ENCODE assay signal across 22 cellular contexts in genomic region chr5:65892801-65893200, GRCh38. TPM values are rescaled to one million over a fixed set of nuclear protein-coding genes. Genes with fewer than 3 reads are reported as not detected.
DNase-seq lines count a peak whose midpoint lies in the region; FAIRE-seq and TF ChIP-seq lines count a peak whose summit lies in the region.
"Had no signal": no experiment of that assay in that cellular context is flagged by ENCODE, and none has a peak within 500 bp of the region (broad histone marks: within the 10 kb centered on the region; RNA-seq: fewer than 3 reads in every experiment).

No MANE protein-coding gene starts in this region.

- TF ChIP-seq CTCF in mammary epithelial cell (conservative IDR thresholded peaks at IDR 0.05 in 1 of 2, IDR thresholded peaks at IDR 0.05 in 1 of 2; ENCODE audit: extremely low read depth in 1 of 2, insufficient read depth in 1 of 2, low read depth in 1 of 2, low read length in 2 of 2) (no peak), breast epithelium (IDR thresholded peaks at IDR 0.05) (no peak)

- CTCF ChIA-PET in mammary epithelial cell (lab: Charles Lee; ENCODE audit: low non-redundant PET), result no interaction called here

- no peak for FAIRE-seq in small intestine (lab: Jason Lieb, UNC)
- FAIRE-seq: D721Med, GM12891, GM18507 had no signal

- H2AFZ ChIP-seq in mammary epithelial cell (ENCODE audit: low read depth, low read length), result no peak overlapping the region
- H2AFZ ChIP-seq: GM23338 had no signal

- no peaks in the 10 kb centered on the region for H4K20me1 ChIP-seq in mammary epithelial cell (ENCODE audit: insufficient read depth, low read length)
- H4K20me1 ChIP-seq: BLaER1 treated with 17β-estradiol and CSF1 and Interleukin-3, amounts not matched to agents 10 nM and 100 nM had no signal

- no peak overlapping the region for H3K9ac ChIP-seq in mammary epithelial cell (ENCODE audit: insufficient read depth, low read length)
- H3K9ac ChIP-seq: BLaER1 treated with 17β-estradiol and CSF1 and Interleukin-3, amounts not matched to agents 10 nM and 100 nM had no signal

- no peak overlapping the region for H3K27ac ChIP-seq in mammary epithelial cell (ENCODE audit: insufficient read depth, low read depth, low read length)
- H3K27ac ChIP-seq in breast epithelium, result no peak overlapping the region
- H3K27ac ChIP-seq in small intestine (ENCODE audit: low read depth in 1 of 2, low read length in 1 of 2), result no peak overlapping the region
- H3K27ac ChIP-seq: A549; BLaER1 treated with 17β-estradiol and CSF1 and Interleukin-3, amounts not matched to agents 10 nM and 100 nM had no signal

- H3K36me3 ChIP-seq in mammary epithelial cell (ENCODE audit: insufficient read depth, low read length) (no peaks in the 10 kb centered on the region), breast epithelium (no peaks in the 10 kb centered on the region), small intestine (ENCODE audit: control insufficient read depth in 2 of 2, insufficient read depth in 2 of 2, low read length in 2 of 2) (no peaks in the 10 kb centered on the region)
- H3K36me3 ChIP-seq: BE2C; BLaER1 treated with 17β-estradiol and CSF1 and Interleukin-3, amounts not matched to agents 10 nM and 100 nM had no signal

- BruUV-seq in mammary epithelial cell (replicated peaks; lab: Mats Ljungman, UMichigan), result no TSS peak

- dilution Hi-C loops in mammary epithelial cell (cut with HindIII; ENCODE audit: low sequenced_read_pairs), result no loop called here

- H3K27me3 ChIP-seq in mammary epithelial cell (ENCODE audit: insufficient read depth, low read length), result no peaks in the 10 kb centered on the region
- no peaks in the 10 kb centered on the region for H3K27me3 ChIP-seq in breast epithelium
- H3K27me3 ChIP-seq in small intestine (ENCODE audit: control insufficient read depth in 2 of 2, insufficient read depth in 2 of 2, low read length in 2 of 2), result no peaks in the 10 kb centered on the region
- H3K27me3 ChIP-seq: BE2C; BLaER1 treated with 17β-estradiol and CSF1 and Interleukin-3, amounts not matched to agents 10 nM and 100 nM had no signal

- no peaks in the 10 kb centered on the region for H3K9me3 ChIP-seq in mammary epithelial cell (replicated peaks; ENCODE audit: insufficient read depth, low read length)
- no peaks in the 10 kb centered on the region for H3K9me3 ChIP-seq in breast epithelium
- H3K9me3 ChIP-seq in small intestine (ENCODE audit: control insufficient read depth, low read depth), result no peaks in the 10 kb centered on the region
- H3K9me3 ChIP-seq: A549; BE2C; BLaER1 treated with 17β-estradiol and CSF1 and Interleukin-3, amounts not matched to agents 10 nM and 100 nM had no signal

- intact Hi-C loops in mammary epithelial cell (cut with micrococcal nuclease), result no loop called here
- intact Hi-C loops in breast epithelium (cut with DNase I; ENCODE audit: low total_unique reads), result no loop called here

- DNase-seq in mammary epithelial cell, result peak; percentile 52
- no peak for DNase-seq in breast epithelium (ENCODE audit: low spot score in 2 of 2)
- DNase-seq in iris pigment epithelial cell (ENCODE audit: low read depth), result peak; percentile 17
- peak; percentile 18 for DNase-seq in small intestine
- no peak for DNase-seq in activated effector memory CD4-positive, alpha-beta T cell treated with Interleukin-2 at 50 U/mL for 16 hours
- no peak for DNase-seq in effector CD4-positive, alpha-beta T cell
- DNase-seq: 8988T; ACHN; AML-193; BE2C; CD4-positive, alpha-beta T cell; CD8-positive, alpha-beta memory T cell; DMS53; DMS79 treated with DMSO at 0.1 percent for 48 hours; GF-D8; H9 had no signal

- TF ChIP-seq POLR2A in breast epithelium (IDR thresholded peaks at IDR 0.05), result no peak

- H3K4me3 ChIP-seq in mammary epithelial cell (replicated peaks in 1 of 3; ENCODE audit: insufficient read depth in 1 of 3, low read depth in 2 of 3, low read length in 3 of 3), result no peak overlapping the region
- H3K4me3 ChIP-seq in breast epithelium, result no peak overlapping the region
- no peak overlapping the region for H3K4me3 ChIP-seq in small intestine (ENCODE audit: low read depth in 1 of 2, low read length in 2 of 2)
- H3K4me3 ChIP-seq: A549; BLaER1 treated with 17β-estradiol and CSF1 and Interleukin-3, amounts not matched to agents 10 nM and 100 nM; GM23338 had no signal

- in situ Hi-C loops in mammary epithelial cell (cut with MboI; ENCODE audit: low sequenced_read_pairs in 2 of 2), result no loop called here

- H3K4me2 ChIP-seq in mammary epithelial cell (ENCODE audit: insufficient read depth, low read depth, low read length), result no peak overlapping the region
- H3K4me2 ChIP-seq: A549; BLaER1 treated with 17β-estradiol and CSF1 and Interleukin-3, amounts not matched to agents 10 nM and 100 nM; GM23338 had no signal

- WGBS in mammary epithelial cell (ENCODE audit: low coverage, missing lambda C conversion rate), result 0% methylated on average over 1 of the region's 1 CpG
- WGBS in small intestine, 3 donors, result 12 to 56% (median 16%) methylated on average over 1 of the region's 1 CpG

- no peaks in the 10 kb centered on the region for H3K79me2 ChIP-seq in mammary epithelial cell (ENCODE audit: insufficient read depth, low read length)

- no peaks in the 10 kb centered on the region for H3K4me1 ChIP-seq in mammary epithelial cell (ENCODE audit: insufficient read depth, low read length)
- no peaks in the 10 kb centered on the region for H3K4me1 ChIP-seq in breast epithelium
- H3K4me1 ChIP-seq in small intestine (ENCODE audit: control insufficient read depth in 2 of 2, insufficient read depth in 1 of 2, low read depth in 1 of 2, low read length in 1 of 2), result no peaks in the 10 kb centered on the region
- H3K4me1 ChIP-seq: A549; BE2C; BLaER1 treated with 17β-estradiol and CSF1 and Interleukin-3, amounts not matched to agents 10 nM and 100 nM had no signal

RNA-seq across cellular contexts. Expression of gene ERBIN, which starts 33.6 kb away (rescaled TPM):
- total RNA-seq in mammary epithelial cell (100 to 1,000 TPM in 1 of 2 donors, 10 to 100 TPM in 1; 65.8 to 102 TPM), breast epithelium (100 to 1,000 TPM in 1 of 3 donors, 10 to 100 TPM in 2; 63.5 to 131 (median 97.7) TPM)
- polyA plus RNA-seq in mammary epithelial cell (18.1 TPM), small intestine (10 to 100 TPM; 17.5 to 50.8 (median 29.7) TPM)
- polyA minus RNA-seq in mammary epithelial cell, result 46.1 TPM

Comparison
In these comparisons a context has a peak if more than half of its experiments do, and no peak if none do; other contexts are left out.
1. DNase-seq: peak in mammary epithelial cell (single experiment), iris pigment epithelial cell (single experiment) and small intestine (single experiment); none in breast epithelium (0 of 2), activated effector memory CD4-positive, alpha-beta T cell treated with Interleukin-2 at 50 U/mL for 16 hours (single experiment) and effector CD4-positive, alpha-beta T cell (single experiment).